ENCODE assay signal across 25 cellular contexts in the genomic region with DNA sequence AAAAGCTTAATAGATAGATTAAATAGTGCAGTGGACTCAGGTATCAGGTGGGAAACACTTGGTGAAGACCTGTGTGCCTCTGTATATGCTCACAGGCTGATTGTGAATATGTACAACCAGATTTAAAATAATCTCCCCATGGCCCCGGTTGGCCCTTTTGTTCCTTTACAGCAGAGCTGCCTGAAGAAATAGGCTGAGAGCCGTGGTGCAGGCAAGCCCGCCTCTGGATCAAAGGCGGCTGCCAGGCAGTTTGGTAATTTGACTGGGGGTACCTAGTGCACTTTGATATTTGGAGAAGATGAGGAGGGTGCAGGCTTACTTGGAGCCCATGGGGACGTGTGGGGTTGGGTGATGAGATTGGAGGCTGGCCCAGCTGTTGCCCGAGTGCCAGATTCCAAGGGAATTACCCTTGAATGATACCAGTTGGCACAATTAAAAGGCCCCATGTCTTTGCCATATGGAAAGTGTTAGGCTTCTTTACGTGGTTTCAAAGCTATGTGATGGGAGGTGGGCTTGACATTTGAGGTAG.
"Had no signal": no experiment of that assay in that cellular context is flagged by ENCODE, and none has a peak within 500 bp of the region (broad histone marks: within the 10 kb centered on the region; RNA-seq: fewer than 3 reads in every experiment).

No MANE protein-coding gene starts in this region.

- ATAC-seq: activated CD4-positive, alpha-beta T cell treated with anti-CD3 and anti-CD28 coated beads for 36 hours; activated T-helper 17 cell treated with anti-CD3 and anti-CD28 coated beads, Interleukin-2, amount 50 U/mL, for 72 hours had no signal

- DNase-seq: activated CD4-positive, alpha-beta memory T cell treated with anti-CD3 and anti-CD28 coated beads, Interleukin-2, amount 10 ng/mL, durations not matched to agents 7 days and 5 days; activated CD4-positive, alpha-beta T cell treated with anti-CD3 and anti-CD28 coated beads for 36 hours; activated CD4-positive, alpha-beta T cell treated with anti-CD3 and anti-CD28 coated beads, Interleukin-2, amount 50 U/mL, for 1 hour; activated gamma-delta T cell; activated naive CD4-positive, alpha-beta T cell treated with anti-CD3 and anti-CD28 coated beads for 36 hours; activated T-cell treated with anti-CD3 and anti-CD28 coated beads for 4 hours; activated T-cell treated with anti-CD3 and anti-CD28 coated beads, Interleukin-2, amount 50 U/mL, for 48 hours; amygdala; MG63; MV-4-11; NCI-H1092 treated with DMSO at 0.1 percent for 48 hours; NCI-H1417 treated with DMSO at 0.1 percent for 48 hours; NCI-H187; NCI-H2081; NCI-H2227 treated with DMSO at 0.1 percent for 48 hours; NCI-H446 treated with DMSO at 0.1 percent for 48 hours; NCI-H526; NK-92 treated with Interleukin-12 subunit alpha and Interleukin-12 subunit beta, amount 100 ng/mL, for 24 hours; Peyer's patch; Right ventricle myocardium superior; SJCRH30; SK-N-SH; T-helper 1 cell; WERI-Rb-1 had no signal
